In the genomic region with DNA sequence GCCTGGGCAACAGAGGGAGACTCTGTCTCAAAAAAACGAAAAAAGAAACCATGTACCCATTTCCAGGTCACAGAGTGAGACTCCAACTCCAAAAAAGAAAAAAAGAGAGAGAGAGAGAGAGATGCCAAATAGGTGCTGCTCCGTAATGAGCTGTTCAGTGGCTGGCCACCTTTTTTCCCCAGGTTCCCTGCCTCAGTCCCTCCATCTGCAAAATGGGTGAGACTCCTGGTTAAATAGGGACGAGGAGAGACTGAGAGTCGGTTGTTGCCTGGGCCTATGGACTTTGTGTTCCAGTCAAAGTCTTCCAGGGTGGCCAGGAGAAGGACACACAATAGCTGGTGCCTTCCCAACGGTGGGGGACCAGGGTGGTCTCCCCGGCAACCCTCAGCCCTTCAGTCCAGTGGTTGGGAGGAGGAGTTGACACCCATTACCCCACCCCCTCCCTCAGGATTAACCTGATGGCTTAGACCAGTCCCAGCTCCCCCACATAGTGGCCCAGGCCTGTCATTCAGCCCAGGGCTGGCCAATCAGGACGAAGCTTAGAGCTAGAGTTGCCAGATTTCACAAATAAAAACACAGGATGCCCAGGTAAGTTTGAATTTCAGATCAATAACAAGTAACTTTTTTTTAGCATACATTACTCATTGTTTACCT, we compare ENCODE assay signal across 2 cellular contexts.
TF ChIP-seq lines count a peak whose summit lies in the region.

No MANE protein-coding gene starts in this region.

TF ChIP-seq in HEK293T, 16 proteins besides CTCF, POLR2A, EP300 and RAD21 (continued from another document):
- TF ChIP-seq PKNOX1 (IDR thresholded peaks at IDR 0.05) (peak; percentile 77), HDGF (IDR thresholded peaks at IDR 0.05; ENCODE audit: borderline replicate concordance) (no peak)
TF ChIP-seq in HEK293T: peak in this region for 1.

TF ChIP-seq in WTC11, 78 proteins besides CTCF, POLR2A, EP300 and RAD21 (continued from another document):
- TF ChIP-seq ESRRA (CRISPR knock-in tag; IDR thresholded peaks at IDR 0.05; ENCODE audit: borderline replicate concordance) (no peak), STAT6 (CRISPR knock-in tag; conservative IDR thresholded peaks at IDR 0.05; ENCODE audit: low read depth) (no peak), EMX1 (CRISPR knock-in tag; IDR thresholded peaks at IDR 0.05) (no peak), GTF2I (CRISPR knock-in tag; conservative IDR thresholded peaks at IDR 0.05) (peak; percentile 72), HMGA2 (CRISPR knock-in tag; IDR thresholded peaks at IDR 0.05) (no peak), NR3C1 (CRISPR knock-in tag; conservative IDR thresholded peaks at IDR 0.05; ENCODE audit: low read depth) (no peak), E2F1 (CRISPR knock-in tag; IDR thresholded peaks at IDR 0.05) (no peak), PRDM15 (CRISPR knock-in tag; IDR thresholded peaks at IDR 0.05) (no peak)
- TF ChIP-seq, protein P1, sequence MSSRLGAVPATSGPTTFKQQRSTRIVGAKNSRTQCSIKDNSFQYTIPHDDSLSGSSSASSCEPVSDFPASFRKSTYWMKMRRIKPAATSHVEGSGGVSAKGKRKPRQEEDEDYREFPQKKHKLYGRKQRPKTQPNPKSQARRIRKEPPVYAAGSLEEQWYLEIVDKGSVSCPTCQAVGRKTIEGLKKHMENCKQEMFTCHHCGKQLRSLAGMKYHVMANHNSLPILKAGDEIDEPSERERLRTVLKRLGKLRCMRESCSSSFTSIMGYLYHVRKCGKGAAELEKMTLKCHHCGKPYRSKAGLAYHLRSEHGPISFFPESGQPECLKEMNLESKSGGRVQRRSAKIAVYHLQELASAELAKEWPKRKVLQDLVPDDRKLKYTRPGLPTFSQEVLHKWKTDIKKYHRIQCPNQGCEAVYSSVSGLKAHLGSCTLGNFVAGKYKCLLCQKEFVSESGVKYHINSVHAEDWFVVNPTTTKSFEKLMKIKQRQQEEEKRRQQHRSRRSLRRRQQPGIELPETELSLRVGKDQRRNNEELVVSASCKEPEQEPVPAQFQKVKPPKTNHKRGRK (CRISPR knock-in tag; IDR thresholded peaks at IDR 0.05; ENCODE audit: borderline replicate concordance) = no peak
